11 cellular contexts compared by ENCODE assay signal in the genomic region with DNA sequence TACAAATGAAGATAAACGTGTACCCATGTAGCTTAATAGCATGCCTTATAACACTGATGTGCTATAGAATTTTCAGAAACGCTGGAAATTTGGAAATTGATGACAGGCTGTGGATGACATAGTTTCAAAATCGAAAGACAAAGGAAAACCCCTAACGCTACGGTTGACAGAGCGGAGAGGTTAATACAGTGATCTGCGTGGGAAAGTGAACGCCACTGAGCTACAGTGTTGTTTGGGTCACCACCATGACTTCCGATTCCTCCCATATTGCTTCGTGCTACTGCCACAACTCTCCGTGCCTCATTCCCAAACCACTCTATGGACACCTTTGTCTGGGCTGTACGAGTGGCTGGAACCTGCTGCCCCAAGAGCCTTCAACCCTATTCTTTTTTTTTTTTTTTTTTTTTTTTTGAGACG. TPM values are rescaled to one million over a fixed set of nuclear protein-coding genes. Genes with fewer than 3 reads are reported as not detected.
DNase-seq lines count a peak whose midpoint lies in the region; ATAC-seq and TF ChIP-seq lines count a peak whose summit lies in the region.
"Had no signal": no experiment of that assay in that cellular context is flagged by ENCODE, and none has a peak within 500 bp of the region (broad histone marks: within the 10 kb centered on the region; RNA-seq: fewer than 3 reads in every experiment).

No MANE protein-coding gene starts in this region.

- H3K36me3 ChIP-seq in SU-DHL-6 (ENCODE audit: low read length), result no peaks in the 10 kb centered on the region

- H3K79me2 ChIP-seq in SU-DHL-6 (ENCODE audit: insufficient read depth, low read length), result no peaks in the 10 kb centered on the region

- H3K9ac ChIP-seq in SU-DHL-6 (ENCODE audit: low read length), result peak overlapping the region; percentile 53

- H3K36me3 Mint-ChIP-seq in HFFc6 (ENCODE audit: low read depth) (no peaks in the 10 kb centered on the region; the same call in 1 of the 2 replicates), nephron progenitor cell (ENCODE audit: low read depth) (no peaks in the 10 kb centered on the region)

- peaks cover 6% of the 10 kb centered on the region for H3F3A ChIP-seq in SU-DHL-6 (ENCODE audit: insufficient read depth)

- peak overlapping the region; percentile 67 for H3K4me2 ChIP-seq in SU-DHL-6 (ENCODE audit: low read depth, low read length, poor library complexity, severe bottlenecking)

- H3K4me1 Mint-ChIP-seq in HFFc6 (ENCODE audit: low read depth) (peaks cover 16% of the 10 kb centered on the region), nephron progenitor cell (peaks cover 20% of the 10 kb centered on the region)

- peak overlapping the region; percentile 15; the same call in 1 of the 2 replicates for H3K4me3 Mint-ChIP-seq in HFFc6
- peak overlapping the region; percentile 68 for H3K4me3 Mint-ChIP-seq in nephron progenitor cell

- no peak overlapping the region for H3K27ac ChIP-seq in SU-DHL-6 (ENCODE audit: low read depth, low read length)

- H3K27ac Mint-ChIP-seq in HFFc6 (no peak overlapping the region), nephron progenitor cell (no peak overlapping the region)

- no peaks in the 10 kb centered on the region for H3K9me3 ChIP-seq in SU-DHL-6 (ENCODE audit: insufficient read depth, low read length)

- H3K4me3 ChIP-seq in SU-DHL-6 (ENCODE audit: insufficient read depth, low read length, poor library complexity, severe bottlenecking), result peak overlapping the region; percentile 53

- DNase-seq in HFFc6 (no peak), nephron progenitor cell (no peak), SKM-1 (lab: John Stamatoyannopoulos, UW; ENCODE audit: unreplicated experiment) (no peak), NCI-H446 (lab: John Stamatoyannopoulos, UW) (no peak)
- DNase-seq in stimulated activated CD4-positive, alpha-beta T cell treated with anti-CD3 and anti-CD28 coated beads, Interleukin-4, amount 100 ng/mL, for 1 hour, result no peak

- peak; percentile 50 for ATAC-seq in GM18511 (IDR thresholded peaks at IDR 0.05; ENCODE audit: unreplicated experiment)
- no peak for ATAC-seq in HG02884 (IDR thresholded peaks at IDR 0.05; ENCODE audit: unreplicated experiment)

- H3K9me3 Mint-ChIP-seq in HFFc6, result 0 out of 2 replicates have a peak, but pooled peaks cover 3% of the 10 kb centered on the region
- peaks cover 5% of the 10 kb centered on the region for H3K9me3 Mint-ChIP-seq in nephron progenitor cell

- H3K27me3 Mint-ChIP-seq in HFFc6 (ENCODE audit: insufficient read depth) (peaks cover 47% of the 10 kb centered on the region), nephron progenitor cell (ENCODE audit: low read depth, poor library complexity) (peaks cover 100% of the 10 kb centered on the region)

- no peaks in the 10 kb centered on the region for H3K27me3 ChIP-seq in SU-DHL-6 (ENCODE audit: low read length)

- H2AFZ ChIP-seq in SU-DHL-6 (ENCODE audit: low read depth, low read length, severe bottlenecking), result peak overlapping the region; percentile 54

- TF ChIP-seq CTCF in HFFc6 (IDR thresholded peaks at IDR 0.05) (no peak), SU-DHL-6 (IDR thresholded peaks at IDR 0.05; ENCODE audit: insufficient read depth, low read length, poor library complexity, severe bottlenecking) (no peak), nephron progenitor cell (IDR thresholded peaks at IDR 0.05) (no peak)

- H3K9me2 ChIP-seq in SU-DHL-6 (replicated peaks; ENCODE audit: insufficient read depth, low read length), result no peaks in the 10 kb centered on the region

- no peaks in the 10 kb centered on the region for H4K20me1 ChIP-seq in SU-DHL-6 (ENCODE audit: low read depth, low read length)

RNA-seq across cellular contexts. Expression of gene OTP, which starts 7.3 kb away (rescaled TPM):
- total RNA-seq in HFFc6 (2021; fragmentation: NEBNext Ultra II Directional; extraction: Animal tissue kit (Norgen Biotek cat#: 25700)), result not detected
- total RNA-seq: fibroblast of villous mesenchyme, M059J, subcutaneous adipose tissue had no signal
